ENCODE assay signal across 28 cellular contexts in genomic region chr7:144568234-144568633, GRCh38.
DNase-seq lines count a peak whose midpoint lies in the region; ATAC-seq, FAIRE-seq and TF ChIP-seq lines count a peak whose summit lies in the region.
"Had no signal": no experiment of that assay in that cellular context is flagged by ENCODE, and none has a peak within 500 bp of the region (broad histone marks: within the 10 kb centered on the region; RNA-seq: fewer than 3 reads in every experiment).

No MANE protein-coding gene starts in this region.

- no peak overlapping the region for H3K27ac ChIP-seq in A549
- H3K27ac ChIP-seq in K562 (ENCODE audit: extremely low read depth, low read depth, low read length), result no peak overlapping the region
- no peak overlapping the region for H3K27ac ChIP-seq in RWPE1
- H3K27ac ChIP-seq: BLaER1 treated with 17β-estradiol and CSF1 and Interleukin-3, amounts not matched to agents 10 nM and 100 nM; C4-2B had no signal

- H3K9me3 ChIP-seq in A549 (no peaks in the 10 kb centered on the region), K562 (replicated peaks; ENCODE audit: control insufficient read depth, insufficient read depth, low read depth, low read length) (0 out of 2 replicates have a peak, but pooled peaks cover 2% of the 10 kb centered on the region)

- no peak overlapping the region for H3K4me2 ChIP-seq in A549
- no peak overlapping the region for H3K4me2 ChIP-seq in K562 (ENCODE audit: insufficient read depth, low read length)
- H3K4me2 ChIP-seq: BLaER1 treated with 17β-estradiol and CSF1 and Interleukin-3, amounts not matched to agents 10 nM and 100 nM had no signal

- peaks cover 2% of the 10 kb centered on the region for H3K4me1 Mint-ChIP-seq in memory B cell
- H3K4me1 Mint-ChIP-seq: B cell had no signal

- H3K4me3 Mint-ChIP-seq in memory B cell, result no peak overlapping the region
- H3K4me3 Mint-ChIP-seq: B cell; CD4-positive, alpha-beta memory T cell; CD4-positive, CD25-positive, alpha-beta regulatory T cell; CD8-positive, alpha-beta memory T cell had no signal

- 34% methylated on average over 3 of the region's 3 CpGs for WGBS in A549 (ENCODE audit: missing lambda C conversion rate)
- 0% methylated on average over 3 of the region's 3 CpGs for WGBS in K562 (ENCODE audit: insufficient coverage, low coverage, missing lambda C conversion rate)

- in situ Hi-C loops in K562 (cut with MboI), result no loop called here

- no peak for TF ChIP-seq CTCF in A549 (IDR thresholded peaks at IDR 0.05)
- TF ChIP-seq CTCF in K562 (IDR thresholded peaks at IDR 0.05 in 2 of 3, conservative IDR thresholded peaks at IDR 0.05 in 1 of 3; ENCODE audit: insufficient read depth in 2 of 3, low read depth in 1 of 3, low read length in 3 of 3), result no peak
- TF ChIP-seq CTCF in omental fat pad (IDR thresholded peaks at IDR 0.05), result no peak
- no peak for TF ChIP-seq CTCF in RWPE1 (conservative IDR thresholded peaks at IDR 0.05; ENCODE audit: low read depth)

- no peak for ATAC-seq in A549
- ATAC-seq in K562, result no peak
- ATAC-seq in memory B cell (ENCODE audit: low read depth), result no peak
- ATAC-seq in omental fat pad (ENCODE audit: low FRiP score), result no peak
- ATAC-seq in GM21367 (IDR thresholded peaks at IDR 0.05; ENCODE audit: unreplicated experiment), result no peak
- ATAC-seq: GM12878 had no signal

- H3K36me3 ChIP-seq in K562 (ENCODE audit: control insufficient read depth, insufficient read depth, low read length), result no peaks in the 10 kb centered on the region

- no peak for DNase-seq in A549 (ENCODE audit: low read depth in 1 of 2, low spot score in 1 of 2)
- no peak for DNase-seq in GM18507 (ENCODE audit: extremely low spot score, insufficient read length, low read depth)
- DNase-seq in K562 (ENCODE audit: extremely low read depth in 1 of 4, low spot score in 3 of 4), result no peak
- DNase-seq in memory B cell (ENCODE audit: low spot score in 2 of 2), result no peak
- no peak for DNase-seq in omental fat pad (ENCODE audit: low spot score)
- DNase-seq in urothelium cell line (ENCODE audit: low spot score), result no peak
- no peak for DNase-seq in RWPE1 (ENCODE audit: low spot score)
- DNase-seq: 8988T; AML-193; CD4-positive, alpha-beta memory T cell; CD4-positive, CD25-positive, alpha-beta regulatory T cell; CD8-positive, alpha-beta memory T cell; COR-L47; DMS 273 treated with DMSO at 0.1 percent for 48 hours; DMS153; DMS53; DMS79; DND-41; EL; GDM1 had no signal

- peaks cover 7% of the 10 kb centered on the region for H3K9me3 Mint-ChIP-seq in memory B cell

- TF ChIP-seq EP300 in A549 (IDR thresholded peaks at IDR 0.05), result no peak
- TF ChIP-seq EP300 in K562 (IDR thresholded peaks at IDR 0.05; ENCODE audit: low read length), result no peak

- H3K27me3 ChIP-seq in K562 (ENCODE audit: control insufficient read depth in 2 of 2, insufficient read depth in 2 of 2, low read length in 2 of 2), result no peaks in the 10 kb centered on the region
- H3K27me3 ChIP-seq: BLaER1 treated with 17β-estradiol and CSF1 and Interleukin-3, amounts not matched to agents 10 nM and 100 nM had no signal

- intact Hi-C loops in K562 (cut with micrococcal nuclease), result no loop called here

- no peaks in the 10 kb centered on the region for H3K4me1 ChIP-seq in A549
- no peaks in the 10 kb centered on the region for H3K4me1 ChIP-seq in K562 (replicated peaks in 1 of 2; ENCODE audit: control insufficient read depth in 2 of 2, insufficient read depth in 2 of 2, low read length in 2 of 2)
- H3K4me1 ChIP-seq: BLaER1 treated with 17β-estradiol and CSF1 and Interleukin-3, amounts not matched to agents 10 nM and 100 nM had no signal

- no TSS peak for BruUV-seq in K562 (replicated peaks; lab: Mats Ljungman, UMichigan)

- TF ChIP-seq POLR2A in A549 (IDR thresholded peaks at IDR 0.05; ENCODE audit: low read length) (no peak), K562 (conservative IDR thresholded peaks at IDR 0.05) (no peak)

- POLR2A ChIA-PET in A549 (lab: Yijun Ruan, JAX) (no interaction called here), K562 (lab: Yijun Ruan, JAX) (no interaction called here), RWPE1 (lab: Yijun Ruan, JAX; ENCODE audit: low non-redundant PET) (no interaction called here)

- H3K36me3 Mint-ChIP-seq in memory B cell, result peaks cover 28% of the 10 kb centered on the region

- H4K20me1 ChIP-seq in K562 (replicated peaks; ENCODE audit: control insufficient read depth, insufficient read depth, low read length), result no peaks in the 10 kb centered on the region
- H4K20me1 ChIP-seq: BLaER1 treated with 17β-estradiol and CSF1 and Interleukin-3, amounts not matched to agents 10 nM and 100 nM had no signal

- peak overlapping the region; percentile 50 for H3K27ac Mint-ChIP-seq in memory B cell
- H3K27ac Mint-ChIP-seq: B cell; CD4-positive, alpha-beta memory T cell; CD4-positive, CD25-positive, alpha-beta regulatory T cell; CD8-positive, alpha-beta memory T cell had no signal

- no peak overlapping the region for H3K4me3 ChIP-seq in A549
- no peak overlapping the region for H3K4me3 ChIP-seq in K562
- H3K4me3 ChIP-seq: BLaER1 treated with 17β-estradiol and CSF1 and Interleukin-3, amounts not matched to agents 10 nM and 100 nM; GM12878 had no signal

- H3K27me3 Mint-ChIP-seq in memory B cell, result no peaks in the 10 kb centered on the region
- H3K27me3 Mint-ChIP-seq: B cell; CD4-positive, alpha-beta memory T cell; CD4-positive, CD25-positive, alpha-beta regulatory T cell; CD8-positive, alpha-beta memory T cell had no signal

- no peak for FAIRE-seq in A549 (lab: Jason Lieb, UNC)
- peak; percentile 26 for FAIRE-seq in GM18507 (lab: Jason Lieb, UNC)
- no peak for FAIRE-seq in K562 (lab: Jason Lieb, UNC)
- no peak for FAIRE-seq in urothelium cell line (lab: Jason Lieb, UNC)
- FAIRE-seq: A204.1, GM12878, GM12892, GM19239 had no signal

- H3K9ac ChIP-seq in K562 (ENCODE audit: insufficient read depth in 1 of 2, low read depth in 2 of 2, low read length in 2 of 2), result no peak overlapping the region
- H3K9ac ChIP-seq: BLaER1 treated with 17β-estradiol and CSF1 and Interleukin-3, amounts not matched to agents 10 nM and 100 nM had no signal

- no peak overlapping the region for H2AFZ ChIP-seq in K562 (ENCODE audit: low read depth, low read length)

- TF ChIP-seq RAD21 in A549 (conservative IDR thresholded peaks at IDR 0.05 in 1 of 2, IDR thresholded peaks at IDR 0.05 in 1 of 2), result no peak
- TF ChIP-seq RAD21 in K562 (CRISPR knock-in tag; conservative IDR thresholded peaks at IDR 0.05 in 1 of 2, IDR thresholded peaks at IDR 0.05 in 1 of 2), result no peak

- no peaks in the 10 kb centered on the region for H3K9me1 ChIP-seq in K562 (ENCODE audit: control insufficient read depth, insufficient read depth, low read length)

- CTCF ChIA-PET in A549 (lab: Yijun Ruan, JAX) (no interaction called here), K562 (lab: Yijun Ruan, JAX; ENCODE audit: low intra/inter-chr PET ratio) (no interaction called here), RWPE1 (lab: Yijun Ruan, JAX) (no interaction called here)

- H3K79me2 ChIP-seq in K562 (ENCODE audit: control insufficient read depth, insufficient read depth, low read length), result no peaks in the 10 kb centered on the region

TF ChIP-seq in A549, 52 proteins besides CTCF, POLR2A, EP300 and RAD21:
- no peak for TF ChIP-seq ZFP36 (IDR thresholded peaks at IDR 0.05; ENCODE audit: borderline replicate concordance, partially characterized antibody)
- peak; percentile 84 for TF ChIP-seq MAFK (IDR thresholded peaks at IDR 0.05; ENCODE audit: partially characterized antibody)

TF ChIP-seq in K562, 482 proteins besides CTCF, POLR2A, EP300 and RAD21 (continues in another document):
- TF ChIP-seq MAFF (IDR thresholded peaks at IDR 0.05; ENCODE audit: low read length) (peak; percentile 77), PYGO2 (tag; IDR thresholded peaks at IDR 0.05) (no peak), ZNF449 (CRISPR knock-in tag; IDR thresholded peaks at IDR 0.05) (no peak), HNRNPLL (IDR thresholded peaks at IDR 0.05; ENCODE audit: low read depth, low read length, poor library complexity, severe bottlenecking) (no peak), U2AF2 (optimal IDR thresholded peaks at IDR 0.05; ENCODE audit: low read depth, low read length) (no peak), RFX1 (IDR thresholded peaks at IDR 0.05) (no peak), ZNF146 (CRISPR knock-in tag; IDR thresholded peaks at IDR 0.05; ENCODE audit: unreplicated experiment) (no peak), LEF1 (IDR thresholded peaks at IDR 0.05) (no peak)
- TF ChIP-seq, protein P1, sequence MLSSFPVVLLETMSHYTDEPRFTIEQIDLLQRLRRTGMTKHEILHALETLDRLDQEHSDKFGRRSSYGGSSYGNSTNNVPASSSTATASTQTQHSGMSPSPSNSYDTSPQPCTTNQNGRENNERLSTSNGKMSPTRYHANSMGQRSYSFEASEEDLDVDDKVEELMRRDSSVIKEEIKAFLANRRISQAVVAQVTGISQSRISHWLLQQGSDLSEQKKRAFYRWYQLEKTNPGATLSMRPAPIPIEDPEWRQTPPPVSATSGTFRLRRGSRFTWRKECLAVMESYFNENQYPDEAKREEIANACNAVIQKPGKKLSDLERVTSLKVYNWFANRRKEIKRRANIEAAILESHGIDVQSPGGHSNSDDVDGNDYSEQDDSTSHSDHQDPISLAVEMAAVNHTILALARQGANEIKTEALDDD (IDR thresholded peaks at IDR 0.05), result no peak

Comparison
In these comparisons a context has a peak if more than half of its experiments do, and no peak if none do; other contexts are left out.
1. Of the 35 proteins assayed by ChIP-seq in both K562 and A549: peak only in K562: none; only in A549: none; in both: MAFK; in neither: 34.